8 cellular contexts compared by ENCODE assay signal in genomic region chr9:69877852-69878507, GRCh38. TPM values are rescaled to one million over a fixed set of nuclear protein-coding genes. Genes with fewer than 3 reads are reported as not detected.
DNase-seq lines count a peak whose midpoint lies in the region; ATAC-seq, FAIRE-seq and TF ChIP-seq lines count a peak whose summit lies in the region.

No MANE protein-coding gene starts in this region.

- no peaks in the 10 kb centered on the region for H3K79me2 ChIP-seq in GM12878 (ENCODE audit: control insufficient read depth, insufficient read depth, low read length)

- peak; percentile 57 for ATAC-seq in GM12878
- ATAC-seq in GM21529 (IDR thresholded peaks at IDR 0.05; ENCODE audit: unreplicated experiment), result no peak

- RAD21 ChIA-PET in GM12878 (lab: Charles Lee; ENCODE audit: unreplicated experiment), result no interaction called here

- SMC1A ChIA-PET in GM12878 (lab: Charles Lee; ENCODE audit: uncharacterized antibody, unreplicated experiment), result interaction anchor here (0.7 kb wide), 1 partner anchor 208 kb away, joined by 3 read pairs; no protein-coding TSS in a partner anchor

- no peaks in the 10 kb centered on the region for H3K9me3 ChIP-seq in GM12878 (replicated peaks; ENCODE audit: control insufficient read depth, insufficient read depth, low read length)
- no peaks in the 10 kb centered on the region for H3K9me3 ChIP-seq in kidney (ENCODE audit: control insufficient read depth in 1 of 2, low read length in 2 of 2)

- TF ChIP-seq EP300 in GM12878 (IDR thresholded peaks at IDR 0.05; ENCODE audit: borderline replicate concordance in 1 of 2, control insufficient read depth in 1 of 2, low read depth in 2 of 2, low read length in 2 of 2), result no peak

- TF ChIP-seq CTCF in 22Rv1 (IDR thresholded peaks at IDR 0.05) (peak; percentile 72), GM10266 (IDR thresholded peaks at IDR 0.05; ENCODE audit: control insufficient read depth, insufficient read depth, low read depth, missing control alignments) (peak; percentile 56), GM12878 (IDR thresholded peaks at IDR 0.05 in 2 of 3, conservative IDR thresholded peaks at IDR 0.05 in 1 of 3; ENCODE audit: control insufficient read depth in 2 of 3, extremely low read depth in 1 of 3, insufficient read depth in 1 of 3, low read depth in 3 of 3, low read length in 3 of 3) (peak; percentile 46 to 53 (median 53); a peak in 5 of 6 replicates), kidney (IDR thresholded peaks at IDR 0.05; ENCODE audit: borderline replicate concordance, extremely low read depth, insufficient read depth) (peak; percentile 48)

- H3K36me3 ChIP-seq in GM12878 (ENCODE audit: control insufficient read depth in 2 of 2, insufficient read depth in 2 of 2, low read length in 1 of 2) (no peaks in the 10 kb centered on the region), kidney (ENCODE audit: control insufficient read depth in 1 of 2, insufficient read depth in 2 of 2, low read length in 2 of 2) (no peaks in the 10 kb centered on the region)

- H3K4me2 ChIP-seq in GM12878 (ENCODE audit: control insufficient read depth, insufficient read depth), result no peak overlapping the region

- H3K9ac ChIP-seq in GM12878 (ENCODE audit: control insufficient read depth, insufficient read depth, low read length) (no peak overlapping the region), kidney (ENCODE audit: low read length in 2 of 2) (no peak overlapping the region)

- CTCF ChIA-PET in GM12878 (lab: Yijun Ruan, JAX), result interaction anchor here (1.0 kb wide), 3 partner anchors 41 to 456 kb away, joined by 3 to 8 read pairs (median 3); partner anchors contain the start of gene APBA1

- no TSS peak for BruUV-seq in GM12878 (replicated peaks; lab: Mats Ljungman, UMichigan)

- intact Hi-C loops in GM12878 (cut with micrococcal nuclease; ENCODE audit: unreplicated experiment) (loop anchor here (1.0 to 2.0 kb wide), 2 partner anchors 205 to 455 kb away; no protein-coding TSS in a partner anchor), kidney (cut with DNase I) (no loop called here)

- H3K4me1 ChIP-seq in GM12878 (ENCODE audit: control insufficient read depth, insufficient read depth, low read length) (no peaks in the 10 kb centered on the region), kidney (ENCODE audit: control insufficient read depth in 1 of 2, insufficient read depth in 1 of 2, low read depth in 1 of 2, low read length in 2 of 2) (no peaks in the 10 kb centered on the region)

- no peak for TF ChIP-seq POLR2A in GM12878 (IDR thresholded peaks at IDR 0.05; ENCODE audit: low read depth, low read length)

- WGBS in GM12878 (ENCODE audit: insufficient coverage, insufficient replicate concordance, low lambda C conversion rate, missing lambda C conversion rate), result 22% methylated on average over 5 of the region's 5 CpGs

- H3K4me3 ChIP-seq in GM12878 (no peak overlapping the region), kidney (ENCODE audit: low read length in 2 of 2) (no peak overlapping the region)

- FAIRE-seq in GM12878 (lab: Jason Lieb, UNC), result peak; percentile 7
- peak; percentile 67 for FAIRE-seq in kidney (lab: Jason Lieb, UNC)

- POLR2A ChIA-PET in GM12878 (lab: Charles Lee), result no interaction called here

- H3K27ac ChIP-seq in 22Rv1, result no peak overlapping the region
- H3K27ac ChIP-seq in GM12878 (ENCODE audit: control insufficient read depth, insufficient read depth), result no peak overlapping the region
- no peak overlapping the region for H3K27ac ChIP-seq in kidney (ENCODE audit: low read depth in 2 of 2, low read length in 2 of 2)

- H4K20me1 ChIP-seq in GM12878 (ENCODE audit: control insufficient read depth, insufficient read depth), result no peaks in the 10 kb centered on the region

- H3K27me3 ChIP-seq in GM12878 (replicated peaks in 1 of 2; ENCODE audit: control insufficient read depth in 2 of 2, insufficient read depth in 2 of 2, low read length in 1 of 2), result no peaks in the 10 kb centered on the region

- DNase-seq in GM10266 (ENCODE audit: extremely low spot score) (peak; percentile 8), NCI-H1417 treated with DMSO at 0.1 percent for 48 hours (lab: John Stamatoyannopoulos, UW) (peak; percentile 5), GM12878 (ENCODE audit: low read depth, low spot score) (no peak), kidney (no peak), DMS79 (lab: John Stamatoyannopoulos, UW) (no peak), activated T-cell treated with anti-CD3 and anti-CD28 coated beads for 4 hours (no peak)

- peak; percentile 76 for TF ChIP-seq RAD21 in GM12878 (IDR thresholded peaks at IDR 0.05; ENCODE audit: insufficient read depth, low read depth, low read length)

- in situ Hi-C loops in GM12878 (cut with MboI), result loop anchor here (10.0 kb wide), 5 partner anchors 47 to 823 kb away; partner anchors contain the start of gene APBA1

- H2AFZ ChIP-seq in GM12878 (ENCODE audit: control insufficient read depth, low read depth, low read length), result no peak overlapping the region

TF ChIP-seq in GM12878, 131 proteins besides CTCF, POLR2A, EP300 and RAD21:
- TF ChIP-seq FOS (IDR thresholded peaks at IDR 0.05; ENCODE audit: borderline replicate concordance, extremely low read depth, insufficient read length) (no peak), POU2F2 (IDR thresholded peaks at IDR 0.05; ENCODE audit: borderline replicate concordance, low read depth, low read length) (no peak), SMC3 (IDR thresholded peaks at IDR 0.05; ENCODE audit: borderline replicate concordance, low read length) (peak; percentile 27; the same call in 1 of the 2 replicates)

RNA-seq across cellular contexts. Expression of gene CFAP95, which starts 57.4 kb away (rescaled TPM):
- not detected in 2 replicates for total RNA-seq in GM12878 (2013; cell fraction: nucleolus; rRNA removed)
- total RNA-seq in GM12878 (2014; rRNA removed) (not detected in 2 replicates), GM12878 (2014; rRNA removed; fragmentation: Illumina TruSeq; extraction: Trizol) (not detected in 2 replicates), GM12878 (2021) (not detected in 2 replicates), kidney (1.9 TPM)
- not detected for polyA plus RNA-seq in GM12878 (2011; ENCODE audit: low read depth)
- polyA plus RNA-seq in GM12878 (2011; rRNA removed) (not detected in 2 replicates), GM12878 (2014; fragmentation: Illumina TruSeq; extraction: Trizol) (not detected in 2 replicates), GM12878 (2014; fragmentation: Nextera tagmentation; extraction: Ambion mirVana) (not detected), GM12878 (2014; rRNA removed) (not detected in 2 replicates), GM12878 (2016; fragmentation: Nextera tagmentation; extraction: Ambion mirVana) (not detected), kidney (ENCODE audit: insufficient read depth, low read depth, low replicate concordance) (2.6 TPM)
- polyA plus RNA-seq in GM12878 (2011; cell fraction: cytosol; rRNA removed), result not detected in 2 replicates
- polyA plus RNA-seq in GM12878 (2011; cell fraction: nucleus; rRNA removed), result not detected in 2 replicates
- polyA plus RNA-seq in GM12878 (2012), result not detected in 2 replicates
- polyA minus RNA-seq in GM12878 (2011; rRNA and poly(A)+ RNA removed), result not detected in 2 replicates
- polyA minus RNA-seq in GM12878 (2011; cell fraction: cytosol; rRNA and poly(A)+ RNA removed), result not detected in 2 replicates
- not detected in 2 replicates for polyA minus RNA-seq in GM12878 (2011; cell fraction: nucleus; rRNA and poly(A)+ RNA removed)

Comparison
In these comparisons a context has a peak if more than half of its experiments do, and no peak if none do; other contexts are left out.
1. DNase-seq: peak in GM10266 (single experiment) and NCI-H1417 treated with DMSO at 0.1 percent for 48 hours (single experiment); none in GM12878 (single experiment), kidney (single experiment), DMS79 (single experiment) and activated T-cell treated with anti-CD3 and anti-CD28 coated beads for 4 hours (single experiment).
2. Peak in every context shown above with its lines, with median percentiles within 50 percentile points of each other: CTCF ChIP-seq.